In genomic region chr5:92927291-92927778, GRCh38 we compare ENCODE assay signal across 1 cellular context.
TF ChIP-seq lines count a peak whose summit lies in the region.

No MANE protein-coding gene starts in this region.

TF ChIP-seq in HepG2, 621 proteins besides CTCF, POLR2A, EP300 and RAD21 (continued from another document and continues in another):
- peak; percentile 85 for TF ChIP-seq FOXA1 (IDR thresholded peaks at IDR 0.05)
- TF ChIP-seq FOXA1 (CRISPR knock-in tag; IDR thresholded peaks at IDR 0.05), result peak; percentile 96
- TF ChIP-seq ZNF431 (CRISPR knock-in tag; IDR thresholded peaks at IDR 0.05; ENCODE audit: borderline replicate concordance, low read depth), result peak; percentile 90; the same call in 1 of the 2 replicates
- TF ChIP-seq SSRP1 (CRISPR knock-in tag; IDR thresholded peaks at IDR 0.05), result 0 out of 2 replicates have a peak, but pooled peaks have one; percentile 53
- TF ChIP-seq DZIP1 (CRISPR knock-in tag; IDR thresholded peaks at IDR 0.05), result no peak
- no peak for TF ChIP-seq ATM (IDR thresholded peaks at IDR 0.05; ENCODE audit: borderline replicate concordance)
- no peak for TF ChIP-seq ZFP41 (CRISPR knock-in tag; IDR thresholded peaks at IDR 0.05; ENCODE audit: borderline replicate concordance)
- no peak for TF ChIP-seq GPN1 (CRISPR knock-in tag; IDR thresholded peaks at IDR 0.05; ENCODE audit: borderline replicate concordance)
- peak; percentile 75; the same call in 1 of the 2 replicates for TF ChIP-seq ZNF878 (CRISPR knock-in tag; IDR thresholded peaks at IDR 0.05)
- TF ChIP-seq SOX5 (CRISPR knock-in tag; IDR thresholded peaks at IDR 0.05; ENCODE audit: borderline replicate concordance), result peak; percentile 100
- peak; percentile 54 for TF ChIP-seq ZBTB7B (CRISPR knock-in tag; IDR thresholded peaks at IDR 0.05)
- peak; percentile 93 for TF ChIP-seq HDAC2 (CRISPR knock-in tag; IDR thresholded peaks at IDR 0.05)
- TF ChIP-seq ZNF30 (CRISPR knock-in tag; IDR thresholded peaks at IDR 0.05), result no peak
- TF ChIP-seq NFE2 (CRISPR knock-in tag; IDR thresholded peaks at IDR 0.05), result peak; percentile 66
- TF ChIP-seq FOXA3 (CRISPR knock-in tag; IDR thresholded peaks at IDR 0.05), result peak; percentile 98
- TF ChIP-seq ZNF788 (CRISPR knock-in tag; IDR thresholded peaks at IDR 0.05; ENCODE audit: borderline replicate concordance), result peak; percentile 91; the same call in 1 of the 2 replicates
- TF ChIP-seq, protein P1, sequence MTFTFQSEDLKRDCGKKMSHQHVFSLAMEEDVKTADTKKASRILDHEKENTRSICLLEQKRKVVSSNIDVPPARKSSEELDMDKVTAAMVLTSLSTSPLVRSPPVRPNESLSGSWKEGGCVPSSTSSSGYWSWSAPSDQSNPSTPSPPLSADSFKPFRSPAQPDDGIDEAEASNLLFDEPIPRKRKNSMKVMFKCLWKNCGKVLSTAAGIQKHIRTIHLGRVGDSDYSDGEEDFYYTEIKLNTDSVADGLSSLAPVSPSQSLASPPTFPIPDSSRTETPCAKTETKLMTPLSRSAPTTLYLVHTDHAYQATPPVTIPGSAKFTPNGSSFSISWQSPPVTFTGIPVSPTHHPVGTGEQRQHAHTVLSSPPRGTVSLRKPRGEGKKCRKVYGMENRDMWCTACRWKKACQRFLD (CRISPR knock-in tag; IDR thresholded peaks at IDR 0.05; ENCODE audit: borderline replicate concordance), result no peak
- 0 out of 2 replicates have a peak, but pooled peaks have one; percentile 63 for TF ChIP-seq ZNF441 (CRISPR knock-in tag; IDR thresholded peaks at IDR 0.05; ENCODE audit: borderline replicate concordance)
- TF ChIP-seq RXRA (CRISPR knock-in tag; IDR thresholded peaks at IDR 0.05), result peak; percentile 93; the same call in 1 of the 2 replicates
- peak; percentile 51; the same call in 1 of the 2 replicates for TF ChIP-seq SPEN (CRISPR knock-in tag; IDR thresholded peaks at IDR 0.05; ENCODE audit: low read depth)
- no peak for TF ChIP-seq KAT2B (IDR thresholded peaks at IDR 0.05; ENCODE audit: borderline replicate concordance, low read depth, low read length)
- TF ChIP-seq CBFB (CRISPR knock-in tag; IDR thresholded peaks at IDR 0.05), result 0 out of 2 replicates have a peak, but pooled peaks have one; percentile 42
- TF ChIP-seq ZNF337 (CRISPR knock-in tag; IDR thresholded peaks at IDR 0.05; ENCODE audit: borderline replicate concordance, low read depth), result peak; percentile 45; the same call in 1 of the 2 replicates
- TF ChIP-seq ARHGAP35 (CRISPR knock-in tag; IDR thresholded peaks at IDR 0.05; ENCODE audit: borderline replicate concordance), result no peak; the same call in 1 of the 2 replicates
- TF ChIP-seq KDM2A (CRISPR knock-in tag; IDR thresholded peaks at IDR 0.05; ENCODE audit: borderline replicate concordance, low read depth), result peak; percentile 69; the same call in 1 of the 2 replicates
- no peak; the same call in 1 of the 2 replicates for TF ChIP-seq SNAI1 (CRISPR knock-in tag; IDR thresholded peaks at IDR 0.05; ENCODE audit: borderline replicate concordance)
- no peak for TF ChIP-seq ZNF776 (CRISPR knock-in tag; IDR thresholded peaks at IDR 0.05)
- peak; percentile 75 for TF ChIP-seq THAP11 (CRISPR knock-in tag; IDR thresholded peaks at IDR 0.05)
- TF ChIP-seq ONECUT2 (CRISPR knock-in tag; IDR thresholded peaks at IDR 0.05), result no peak
- no peak for TF ChIP-seq ZNF101 (CRISPR knock-in tag; IDR thresholded peaks at IDR 0.05; ENCODE audit: borderline replicate concordance, low read depth)
- TF ChIP-seq KMT2B (CRISPR knock-in tag; IDR thresholded peaks at IDR 0.05), result peak; percentile 71
- TF ChIP-seq, protein P2, sequence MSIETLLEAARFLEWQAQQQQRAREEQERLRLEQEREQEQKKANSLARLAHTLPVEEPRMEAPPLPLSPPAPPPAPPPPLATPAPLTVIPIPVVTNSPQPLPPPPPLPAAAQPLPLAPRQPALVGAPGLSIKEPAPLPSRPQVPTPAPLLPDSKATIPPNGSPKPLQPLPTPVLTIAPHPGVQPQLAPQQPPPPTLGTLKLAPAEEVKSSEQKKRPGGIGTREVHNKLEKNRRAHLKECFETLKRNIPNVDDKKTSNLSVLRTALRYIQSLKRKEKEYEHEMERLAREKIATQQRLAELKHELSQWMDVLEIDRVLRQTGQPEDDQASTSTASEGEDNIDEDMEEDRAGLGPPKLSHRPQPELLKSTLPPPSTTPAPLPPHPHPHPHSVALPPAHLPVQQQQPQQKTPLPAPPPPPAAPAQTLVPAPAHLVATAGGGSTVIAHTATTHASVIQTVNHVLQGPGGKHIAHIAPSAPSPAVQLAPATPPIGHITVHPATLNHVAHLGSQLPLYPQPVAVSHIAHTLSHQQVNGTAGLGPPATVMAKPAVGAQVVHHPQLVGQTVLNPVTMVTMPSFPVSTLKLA (IDR thresholded peaks at IDR 0.05), result peak; percentile 26; the same call in 1 of the 2 replicates
- no peak for TF ChIP-seq ZBTB2 (CRISPR knock-in tag; IDR thresholded peaks at IDR 0.05; ENCODE audit: low read depth)
- TF ChIP-seq ZNF460 (CRISPR knock-in tag; IDR thresholded peaks at IDR 0.05; ENCODE audit: borderline replicate concordance), result no peak
- no peak for TF ChIP-seq KLF13 (CRISPR knock-in tag; IDR thresholded peaks at IDR 0.05)
- TF ChIP-seq ZNF609 (CRISPR knock-in tag; IDR thresholded peaks at IDR 0.05; ENCODE audit: borderline replicate concordance), result peak; percentile 85
- peak; percentile 88 for TF ChIP-seq KDM6A (CRISPR knock-in tag; IDR thresholded peaks at IDR 0.05; ENCODE audit: low read depth)
- peak; percentile 72; the same call in 1 of the 2 replicates for TF ChIP-seq BCL3 (CRISPR knock-in tag; IDR thresholded peaks at IDR 0.05)
- TF ChIP-seq TAF1 (CRISPR knock-in tag; IDR thresholded peaks at IDR 0.05), result peak; percentile 28; the same call in 1 of the 2 replicates
- TF ChIP-seq, protein P3, sequence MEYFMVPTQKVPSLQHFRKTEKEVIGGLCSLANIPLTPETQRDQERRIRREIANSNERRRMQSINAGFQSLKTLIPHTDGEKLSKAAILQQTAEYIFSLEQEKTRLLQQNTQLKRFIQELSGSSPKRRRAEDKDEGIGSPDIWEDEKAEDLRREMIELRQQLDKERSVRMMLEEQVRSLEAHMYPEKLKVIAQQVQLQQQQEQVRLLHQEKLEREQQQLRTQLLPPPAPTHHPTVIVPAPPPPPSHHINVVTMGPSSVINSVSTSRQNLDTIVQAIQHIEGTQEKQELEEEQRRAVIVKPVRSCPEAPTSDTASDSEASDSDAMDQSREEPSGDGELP (IDR thresholded peaks at IDR 0.05; ENCODE audit: borderline replicate concordance, low read depth), result peak; percentile 100
- TF ChIP-seq ZNF432 (CRISPR knock-in tag; IDR thresholded peaks at IDR 0.05; ENCODE audit: borderline replicate concordance), result no peak
- TF ChIP-seq POLR2AphosphoS5 (IDR thresholded peaks at IDR 0.05; ENCODE audit: low read depth, low read length), result no peak
- TF ChIP-seq ZNF772 (CRISPR knock-in tag; IDR thresholded peaks at IDR 0.05), result peak; percentile 88; the same call in 1 of the 2 replicates
- no peak for TF ChIP-seq TCF12 (IDR thresholded peaks at IDR 0.05)
- peak; percentile 99 for TF ChIP-seq TCF12 (CRISPR knock-in tag; IDR thresholded peaks at IDR 0.05)
- peak; percentile 84 for TF ChIP-seq CREM (IDR thresholded peaks at IDR 0.05)
- TF ChIP-seq CREM (CRISPR knock-in tag; IDR thresholded peaks at IDR 0.05), result no peak
- peak; percentile 98 for TF ChIP-seq RARA (CRISPR knock-in tag; IDR thresholded peaks at IDR 0.05)
- no peak for TF ChIP-seq RFXAP (CRISPR knock-in tag; IDR thresholded peaks at IDR 0.05; ENCODE audit: borderline replicate concordance)
- TF ChIP-seq ZNF775 (CRISPR knock-in tag; IDR thresholded peaks at IDR 0.05; ENCODE audit: borderline replicate concordance), result no peak
- peak; percentile 74 for TF ChIP-seq SMYD3 (CRISPR knock-in tag; IDR thresholded peaks at IDR 0.05)
- peak; percentile 84 for TF ChIP-seq ZNF501 (CRISPR knock-in tag; IDR thresholded peaks at IDR 0.05)
- TF ChIP-seq ZNF577 (CRISPR knock-in tag; IDR thresholded peaks at IDR 0.05; ENCODE audit: borderline replicate concordance, low read depth), result no peak
- TF ChIP-seq, protein P4, sequence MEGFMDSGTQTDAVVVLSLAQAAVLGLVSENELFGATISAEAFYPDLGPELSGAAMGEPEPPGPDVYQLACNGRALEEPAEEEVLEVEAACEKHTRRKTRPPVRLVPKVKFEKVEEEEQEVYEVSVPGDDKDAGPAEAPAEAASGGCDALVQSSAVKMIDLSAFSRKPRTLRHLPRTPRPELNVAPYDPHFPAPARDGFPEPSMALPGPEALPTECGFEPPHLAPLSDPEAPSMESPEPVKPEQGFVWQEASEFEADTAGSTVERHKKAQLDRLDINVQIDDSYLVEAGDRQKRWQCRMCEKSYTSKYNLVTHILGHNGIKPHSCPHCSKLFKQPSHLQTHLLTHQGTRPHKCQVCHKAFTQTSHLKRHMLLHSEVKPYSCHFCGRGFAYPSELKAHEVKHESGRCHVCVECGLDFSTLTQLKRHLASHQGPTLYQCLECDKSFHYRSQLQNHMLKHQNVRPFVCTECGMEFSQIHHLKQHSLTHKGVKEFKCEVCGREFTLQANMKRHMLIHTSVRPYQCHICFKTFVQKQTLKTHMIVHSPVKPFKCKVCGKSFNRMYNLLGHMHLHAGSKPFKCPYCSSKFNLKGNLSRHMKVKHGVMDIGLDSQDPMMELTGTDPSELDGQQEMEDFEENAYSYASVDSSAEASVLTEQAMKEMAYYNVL (CRISPR knock-in tag; IDR thresholded peaks at IDR 0.05; ENCODE audit: borderline replicate concordance), result peak; percentile 99
